Comparison of ENCODE assay signal across 4 cellular contexts in genomic region chr4:41859106-41859505, GRCh38.
"Had no signal": no experiment of that assay in that cellular context is flagged by ENCODE, and none has a peak within 500 bp of the region (broad histone marks: within the 10 kb centered on the region; RNA-seq: fewer than 3 reads in every experiment).

No MANE protein-coding gene starts in this region.

- ATAC-seq: GM23338 had no signal

- H2AFZ ChIP-seq: GM23338 had no signal

- H3K4me2 ChIP-seq: GM23338 had no signal

- DNase-seq: H9, HCEC 1CT, IMR-90 had no signal

- H3K4me3 ChIP-seq: GM23338 had no signal
